ENCODE assay signal across 8 cellular contexts in the genomic region with DNA sequence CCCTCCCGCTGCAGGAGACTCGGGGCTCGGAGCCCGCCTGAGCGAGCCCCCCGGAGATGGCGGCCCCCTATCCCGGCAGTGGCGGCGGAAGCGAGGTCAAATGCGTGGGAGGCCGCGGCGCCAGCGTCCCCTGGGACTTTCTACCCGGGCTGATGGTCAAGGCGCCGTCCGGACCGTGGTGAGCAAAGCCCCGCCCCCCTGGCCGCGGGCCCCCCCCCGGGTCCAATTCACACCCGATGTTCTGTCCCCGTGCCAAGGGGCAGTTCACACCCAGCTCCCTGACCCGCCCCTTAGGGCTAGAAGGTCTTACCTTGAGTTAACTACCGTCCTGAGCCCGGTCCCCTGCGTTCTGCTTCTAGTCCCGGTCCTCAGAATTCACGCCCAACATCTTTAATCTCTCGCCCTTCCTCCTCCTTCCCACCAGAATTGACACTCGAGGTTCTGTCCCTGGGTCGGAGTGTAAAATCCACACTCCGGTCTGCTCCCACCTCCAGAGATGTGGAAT. TPM values are rescaled to one million over a fixed set of nuclear protein-coding genes. Genes with fewer than 3 reads are reported as not detected.
DNase-seq lines count a peak whose midpoint lies in the region; ATAC-seq and TF ChIP-seq lines count a peak whose summit lies in the region.

No MANE protein-coding gene starts in this region.

- H3F3A ChIP-seq in PC-3 (ENCODE audit: low read length, unreplicated experiment), result no peaks in the 10 kb centered on the region

- no TSS peak for BruUV-seq in PC-3 (replicated peaks; lab: Mats Ljungman, UMichigan)

- POLR2A ChIA-PET in PC-3 (lab: Charles Lee; ENCODE audit: unreplicated experiment), result no interaction called here

- no peak overlapping the region for H3K27ac ChIP-seq in PC-3 (ENCODE audit: low read length)
- no peak overlapping the region for H3K27ac ChIP-seq in esophagus squamous epithelium
- H3K27ac ChIP-seq in parathyroid adenoma, result no peak overlapping the region
- no peak overlapping the region for H3K27ac ChIP-seq in testis
- H3K27ac ChIP-seq in sigmoid colon, result no peak overlapping the region

- no peak for TF ChIP-seq EP300 in sigmoid colon (IDR thresholded peaks at IDR 0.05)

- 1 to 8% methylated on average over 2 to 9 of the region's 37 CpGs for WGBS in esophagus squamous epithelium, 2 donors
- 1 to 3% methylated on average over 6 to 34 of the region's 37 CpGs for WGBS in testis, 2 donors
- WGBS in sigmoid colon, 2 donors, result 2% methylated on average over 37 of the region's 37 CpGs

- DNase-seq in PC-3 (no peak), esophagus squamous epithelium (lab: John Stamatoyannopoulos, UW) (no peak), testis (no peak), sigmoid colon (no peak)

- H3K4me3 ChIP-seq in PC-3 (ENCODE audit: low read length) (peak overlapping the region; percentile 42; the same call in 1 of the 2 replicates), esophagus squamous epithelium (peak overlapping the region in 3 of 4 donors; percentile 29 to 57 (median 37)), parathyroid adenoma (ENCODE audit: low read depth, low read length) (peak overlapping the region; percentile 9), testis (peak overlapping the region in 1 of 2 donors; percentile 32), sigmoid colon (peak overlapping the region in 2 of 4 donors; percentile 6 to 20)

- H3K27me3 ChIP-seq in PC-3 (ENCODE audit: low read length) (peaks cover 35% of the 10 kb centered on the region), esophagus squamous epithelium (peaks cover 29 to 73% (median 37%) of the 10 kb centered on the region in 4 donors), parathyroid adenoma (ENCODE audit: control insufficient read depth, insufficient read depth, low read length) (peaks cover 10% of the 10 kb centered on the region), testis (no peaks in the 10 kb centered on the region), sigmoid colon (peaks cover 48 to 73% (median 73%) of the 10 kb centered on the region in 3 donors)

- H3K36me3 ChIP-seq in ES-I3 (ENCODE audit: insufficient read depth, low read length), result no peaks in the 10 kb centered on the region
- H3K36me3 ChIP-seq in PC-3 (ENCODE audit: low read depth, low read length), result no peaks in the 10 kb centered on the region
- H3K36me3 ChIP-seq in esophagus squamous epithelium, result no peaks in the 10 kb centered on the region
- no peaks in the 10 kb centered on the region for H3K36me3 ChIP-seq in parathyroid adenoma (ENCODE audit: control insufficient read depth, insufficient read depth, low read length)
- H3K36me3 ChIP-seq in testis (ENCODE audit: low read depth, missing control alignments), result no peaks in the 10 kb centered on the region
- no peaks in the 10 kb centered on the region for H3K36me3 ChIP-seq in sigmoid colon

- H2AFZ ChIP-seq in PC-3 (ENCODE audit: low read length), result peak overlapping the region; percentile 18; the same call in 1 of the 2 replicates
- peak overlapping the region; percentile 51 for H2AFZ ChIP-seq in parathyroid adenoma

- H3K9me2 ChIP-seq in PC-3 (replicated peaks; ENCODE audit: low read length), result no peaks in the 10 kb centered on the region

- no peaks in the 10 kb centered on the region for H4K20me1 ChIP-seq in PC-3 (ENCODE audit: low read length)

- TF ChIP-seq CTCF in PC-3 (conservative IDR thresholded peaks at IDR 0.05; ENCODE audit: low read depth, low read length) (no peak), esophagus squamous epithelium (IDR thresholded peaks at IDR 0.05) (no peak), parathyroid adenoma (IDR thresholded peaks at IDR 0.05) (no peak), testis (IDR thresholded peaks at IDR 0.05) (no peak), sigmoid colon (IDR thresholded peaks at IDR 0.05) (no peak)

- intact Hi-C loops in PC-3 (cut with micrococcal nuclease), result no loop called here
- intact Hi-C loops in esophagus squamous epithelium (cut with DNase I), result no loop called here
- intact Hi-C loops in testis (cut with DNase I; ENCODE audit: low total_unique reads), result no loop called here
- intact Hi-C loops in sigmoid colon (cut with DNase I), result no loop called here

- H3K79me2 ChIP-seq in PC-3 (ENCODE audit: low read length) (no peaks in the 10 kb centered on the region), parathyroid adenoma (no peaks in the 10 kb centered on the region)

- no peaks in the 10 kb centered on the region; the same call in 1 of the 2 replicates for H3K4me1 ChIP-seq in ES-I3 (ENCODE audit: insufficient read depth, low read length)
- peaks cover 9% of the 10 kb centered on the region; the same call in 1 of the 2 replicates for H3K4me1 ChIP-seq in PC-3 (ENCODE audit: insufficient read depth, low read length)
- H3K4me1 ChIP-seq in esophagus squamous epithelium, result peaks cover 23 to 42% (median 25%) of the 10 kb centered on the region in 3 donors
- H3K4me1 ChIP-seq in parathyroid adenoma, result no peaks in the 10 kb centered on the region
- H3K4me1 ChIP-seq in testis, result peaks cover 16% of the 10 kb centered on the region
- H3K4me1 ChIP-seq in sigmoid colon, result peaks cover 0 to 33% (median 24%) of the 10 kb centered on the region in 4 donors

- H3K9ac ChIP-seq in ES-I3 (ENCODE audit: low read depth, low read length) (peak overlapping the region; percentile 54), PC-3 (ENCODE audit: low read length) (no peak overlapping the region), parathyroid adenoma (no peak overlapping the region)

- H3K4me2 ChIP-seq in PC-3 (ENCODE audit: low read length), result peak overlapping the region; percentile 76
- peak overlapping the region; percentile 49 for H3K4me2 ChIP-seq in parathyroid adenoma (ENCODE audit: low read length)

- CTCF ChIA-PET in PC-3 (lab: Charles Lee), result no interaction called here

- H3K9me3 ChIP-seq in ES-I3 (ENCODE audit: control insufficient read depth, insufficient read depth, low read length) (no peaks in the 10 kb centered on the region), PC-3 (ENCODE audit: low read length) (no peaks in the 10 kb centered on the region), esophagus squamous epithelium (no peaks in the 10 kb centered on the region), parathyroid adenoma (ENCODE audit: control insufficient read depth, low read length) (no peaks in the 10 kb centered on the region), testis (no peaks in the 10 kb centered on the region), sigmoid colon (no peaks in the 10 kb centered on the region)

- TF ChIP-seq POLR2A in esophagus squamous epithelium (IDR thresholded peaks at IDR 0.05) (no peak), testis (IDR thresholded peaks at IDR 0.05) (no peak), sigmoid colon (IDR thresholded peaks at IDR 0.05) (no peak)

- ATAC-seq in PC-3 (no peak; the same call in 1 of the 2 replicates), GM18520 (IDR thresholded peaks at IDR 0.05; ENCODE audit: unreplicated experiment) (no peak), GM18873 (IDR thresholded peaks at IDR 0.05; ENCODE audit: low FRiP score, unreplicated experiment) (no peak)

RNA-seq across cellular contexts. Expression of a gene that starts 1.4 kb away (rescaled TPM):
- total RNA-seq in PC-3 (2014; rRNA removed), result 1.1 and 1.6 TPM in 2 replicates
- 1 to 10 TPM in 2 of 4 donors, under 1 TPM in 1, not detected in 1; 0.18 to 4.3 (median 1.1) TPM for total RNA-seq in esophagus squamous epithelium
- 1 to 10 TPM; 1.1 to 2.5 TPM for total RNA-seq in testis
- polyA plus RNA-seq in testis (ENCODE audit: insufficient read depth, low read depth, low replicate concordance), result 1.1 TPM
- total RNA-seq in sigmoid colon, result 1 to 10 TPM in 1 of 4 donors, under 1 TPM in 1, not detected in 2; 0.28 to 1.4 TPM
- under 1 TPM in 2 of 3 donors, not detected in 1; 0.77 to 0.92 TPM for polyA plus RNA-seq in sigmoid colon

RNA-seq across cellular contexts. Expression of a gene that starts 27.4 kb away (rescaled TPM):
- total RNA-seq in PC-3 (2014; rRNA removed) (121 and 125 TPM in 2 replicates), esophagus squamous epithelium (10 to 100 TPM; 24.8 to 51.4 (median 38.6) TPM), testis (10 to 100 TPM; 28.1 to 28.7 TPM), sigmoid colon (10 to 100 TPM; 19.9 to 33.2 (median 23.8) TPM)
- polyA plus RNA-seq in testis (ENCODE audit: insufficient read depth, low read depth, low replicate concordance) (7.1 TPM), sigmoid colon (10 to 100 TPM in 1 of 3 donors, 1 to 10 TPM in 2; 3.0 to 14.5 (median 4.6) TPM)
